8 cellular contexts compared by ENCODE assay signal in genomic region chr2:174634130-174635014, GRCh38. TPM values are rescaled to one million over a fixed set of nuclear protein-coding genes. Genes with fewer than 3 reads are reported as not detected.
DNase-seq lines count a peak whose midpoint lies in the region; ATAC-seq and TF ChIP-seq lines count a peak whose summit lies in the region.

No MANE protein-coding gene starts in this region.

- H3K9ac ChIP-seq in skeletal muscle satellite cell (ENCODE audit: low read depth, low read length), result peak overlapping the region; percentile 6

- intact Hi-C loops in activated CD4-positive, alpha-beta T cell treated with anti-CD3 and anti-CD28 coated beads, Interleukin-2, amount 10 ng/mL, durations not matched to agents 24 days and 14 days (cut with micrococcal nuclease), result loop anchor here (1.0 to 5.0 kb wide), 6 partner anchors 20 to 533 kb away; partner anchors contain the start of gene ATF2

- H3K27me3 Mint-ChIP-seq in CD4-positive, CD25-positive, alpha-beta regulatory T cell, result no peaks in the 10 kb centered on the region
- no peaks in the 10 kb centered on the region for H3K27me3 Mint-ChIP-seq in activated CD4-positive, alpha-beta T cell treated with anti-CD3 and anti-CD28 coated beads, Interleukin-2, amount 10 ng/mL, durations not matched to agents 24 days and 14 days

- no peak overlapping the region for H3K4me2 ChIP-seq in skeletal muscle satellite cell (ENCODE audit: low read length)

- H3K4me1 Mint-ChIP-seq in CD4-positive, CD25-positive, alpha-beta regulatory T cell, result peaks cover 47 to 74% (median 65%) of the 10 kb centered on the region in 4 donors
- peaks cover 71% of the 10 kb centered on the region for H3K4me1 Mint-ChIP-seq in activated CD4-positive, alpha-beta T cell treated with anti-CD3 and anti-CD28 coated beads, Interleukin-2, amount 10 ng/mL, durations not matched to agents 24 days and 14 days

- DNase-seq in CD4-positive, CD25-positive, alpha-beta regulatory T cell, result peak; percentile 25 to 91 (median 60)
- DNase-seq in activated CD4-positive, alpha-beta T cell treated with anti-CD3 and anti-CD28 coated beads, Interleukin-2, amount 10 ng/mL, durations not matched to agents 24 days and 14 days, result peak; percentile 86
- DNase-seq in fibroblast of the aortic adventitia (ENCODE audit: low read depth), result peak; percentile 37
- DNase-seq in putamen (ENCODE audit: low spot score), result no peak
- no peak for DNase-seq in DMS79 treated with DMSO at 0.1 percent for 48 hours (lab: John Stamatoyannopoulos, UW)

- no peaks in the 10 kb centered on the region for H3K9me3 ChIP-seq in CD4-positive, CD25-positive, alpha-beta regulatory T cell (ENCODE audit: control insufficient read depth in 2 of 2, low read length in 2 of 2)
- no peaks in the 10 kb centered on the region for H3K9me3 ChIP-seq in skeletal muscle satellite cell (replicated peaks; ENCODE audit: low read length)

- H3K27ac Mint-ChIP-seq in CD4-positive, CD25-positive, alpha-beta regulatory T cell, result peak overlapping the region; percentile 92 to 99 (median 92)
- H3K27ac Mint-ChIP-seq in activated CD4-positive, alpha-beta T cell treated with anti-CD3 and anti-CD28 coated beads, Interleukin-2, amount 10 ng/mL, durations not matched to agents 24 days and 14 days, result peak overlapping the region; percentile 95

- peak overlapping the region; percentile 95 for H3K4me3 ChIP-seq in CD4-positive, CD25-positive, alpha-beta regulatory T cell (ENCODE audit: low read depth, low read length)
- H3K4me3 ChIP-seq in fibroblast of the aortic adventitia (ENCODE audit: low read depth, low read length) (peak overlapping the region; percentile 9), skeletal muscle satellite cell (ENCODE audit: low read length) (no peak overlapping the region)

- peak overlapping the region; percentile 91 to 100 (median 94) for H3K4me3 Mint-ChIP-seq in CD4-positive, CD25-positive, alpha-beta regulatory T cell
- H3K4me3 Mint-ChIP-seq in activated CD4-positive, alpha-beta T cell treated with anti-CD3 and anti-CD28 coated beads, Interleukin-2, amount 10 ng/mL, durations not matched to agents 24 days and 14 days, result peak overlapping the region; percentile 90

- peaks cover 17% of the 10 kb centered on the region for H3K36me3 ChIP-seq in CD4-positive, CD25-positive, alpha-beta regulatory T cell (ENCODE audit: control insufficient read depth, insufficient read depth, low read length)
- no peaks in the 10 kb centered on the region for H3K36me3 ChIP-seq in skeletal muscle satellite cell (ENCODE audit: insufficient read depth, low read length)

- peaks cover 39% of the 10 kb centered on the region for H3K36me3 Mint-ChIP-seq in CD4-positive, CD25-positive, alpha-beta regulatory T cell
- H3K36me3 Mint-ChIP-seq in activated CD4-positive, alpha-beta T cell treated with anti-CD3 and anti-CD28 coated beads, Interleukin-2, amount 10 ng/mL, durations not matched to agents 24 days and 14 days (ENCODE audit: low read depth), result peaks cover 43% of the 10 kb centered on the region

- peak; percentile 76 to 77 for ATAC-seq in CD4-positive, CD25-positive, alpha-beta regulatory T cell (ENCODE audit: low read depth in 2 of 2)
- ATAC-seq in GM19463 (IDR thresholded peaks at IDR 0.05; ENCODE audit: unreplicated experiment), result peak; percentile 73
- ATAC-seq in HG03558 (IDR thresholded peaks at IDR 0.05; ENCODE audit: extremely low read depth, unreplicated experiment), result peak; percentile 44

- H3K4me1 ChIP-seq in CD4-positive, CD25-positive, alpha-beta regulatory T cell (ENCODE audit: control insufficient read depth, insufficient read depth, low read length, poor library complexity, severe bottlenecking), result peaks cover 61% of the 10 kb centered on the region
- peaks cover 44% of the 10 kb centered on the region for H3K4me1 ChIP-seq in skeletal muscle satellite cell (ENCODE audit: control insufficient read depth, insufficient read depth, low read length)

- no peak for TF ChIP-seq CTCF in fibroblast of the aortic adventitia (IDR thresholded peaks at IDR 0.05; ENCODE audit: insufficient read depth, low read length)

- H3K27ac ChIP-seq in CD4-positive, CD25-positive, alpha-beta regulatory T cell (ENCODE audit: insufficient read depth, low read length, poor library complexity, severe bottlenecking), result peak overlapping the region; percentile 87

- H3K27me3 ChIP-seq in CD4-positive, CD25-positive, alpha-beta regulatory T cell (ENCODE audit: control insufficient read depth, insufficient read depth, low read length), result no peaks in the 10 kb centered on the region
- no peaks in the 10 kb centered on the region for H3K27me3 ChIP-seq in skeletal muscle satellite cell (ENCODE audit: control insufficient read depth, insufficient read depth, low read length)

- H3K9me3 Mint-ChIP-seq in CD4-positive, CD25-positive, alpha-beta regulatory T cell, result peaks cover 0 to 3% (median 0%) of the 10 kb centered on the region in 7 donors
- H3K9me3 Mint-ChIP-seq in activated CD4-positive, alpha-beta T cell treated with anti-CD3 and anti-CD28 coated beads, Interleukin-2, amount 10 ng/mL, durations not matched to agents 24 days and 14 days, result peaks cover 8% of the 10 kb centered on the region

RNA-seq across cellular contexts. Expression of gene WIPF1, which starts 36.8 kb away (rescaled TPM):
- 473 TPM for total RNA-seq in CD4-positive, CD25-positive, alpha-beta regulatory T cell
- polyA plus RNA-seq in CD4-positive, CD25-positive, alpha-beta regulatory T cell, result 100 to 1,000 TPM in 2 of 4 donors, 10 to 100 TPM in 2; 95.5 to 114 (median 105) TPM
- total RNA-seq in activated CD4-positive, alpha-beta T cell treated with anti-CD3 and anti-CD28 coated beads, Interleukin-2, amount 10 ng/mL, durations not matched to agents 24 days and 14 days, result 280 and 287 TPM in 2 replicates
- 20.5 and 24.6 TPM in 2 replicates for total RNA-seq in fibroblast of the aortic adventitia (ENCODE audit: low replicate concordance)
- total RNA-seq in skeletal muscle satellite cell (2012; rRNA removed), result 15.7 and 19.0 TPM in 2 replicates

Comparison
In these comparisons a context has a peak if more than half of its experiments do, and no peak if none do; other contexts are left out.
1. DNase-seq: peak in CD4-positive, CD25-positive, alpha-beta regulatory T cell (3 of 3), activated CD4-positive, alpha-beta T cell treated with anti-CD3 and anti-CD28 coated beads, Interleukin-2, amount 10 ng/mL, durations not matched to agents 24 days and 14 days (single experiment) and fibroblast of the aortic adventitia (single experiment); none in putamen (single experiment) and DMS79 treated with DMSO at 0.1 percent for 48 hours (single experiment).
2. RNA of gene WIPF1, which starts 36.8 kb away (total RNA-seq): 473 TPM in CD4-positive, CD25-positive, alpha-beta regulatory T cell (single experiment) and 280 to 287 TPM in activated CD4-positive, alpha-beta T cell treated with anti-CD3 and anti-CD28 coated beads, Interleukin-2, amount 10 ng/mL, durations not matched to agents 24 days and 14 days; 20.5 to 24.6 TPM in fibroblast of the aortic adventitia; every median in the first group is over 10 times any median in the second.
3. Peak in every context shown above with its lines, with median percentiles within 50 percentile points of each other: ATAC-seq.